Comparison of ENCODE assay signal across 8 cellular contexts in the genomic region with DNA sequence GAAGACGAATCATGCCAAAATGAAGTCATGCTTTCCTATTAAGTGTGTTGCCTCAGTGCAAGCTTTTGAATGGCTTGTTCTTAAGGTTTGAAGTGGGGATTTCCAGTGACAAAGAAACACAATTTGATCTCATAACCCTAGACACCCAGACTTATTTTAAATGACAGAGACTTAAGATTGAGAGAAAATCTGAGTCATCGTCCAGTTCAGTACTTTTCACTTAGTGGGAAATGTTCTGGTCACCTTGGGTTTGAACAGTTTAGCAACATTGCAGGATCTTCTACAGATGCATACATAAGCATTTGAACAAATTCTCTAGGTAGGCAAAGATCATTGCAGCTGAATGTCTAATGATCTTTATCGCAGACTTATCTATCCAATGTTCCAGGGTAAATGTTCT.
DNase-seq lines count a peak whose midpoint lies in the region; TF ChIP-seq lines count a peak whose summit lies in the region.
"Not testable (repeated sequence)": the region's sequence is repeated elsewhere in the genome, so short reads cannot be mapped to it uniquely, and the experiment has no call there.

No MANE protein-coding gene starts in this region.

- BruUV-seq in mammary epithelial cell (replicated peaks; lab: Mats Ljungman, UMichigan) = not testable (repeated sequence)

- DNase-seq in COLO829 (ENCODE audit: low spot score) (peak; percentile 16), GM23248 (peak; percentile 33), SK-MEL-5 (ENCODE audit: low read depth, low spot score) (peak; percentile 65), mammary epithelial cell (peak; percentile 14), epithelial cell of esophagus (ENCODE audit: low read depth) (peak; percentile 38), foreskin fibroblast (peak; percentile 10 to 16), kidney glomerular epithelial cell (lab: John Stamatoyannopoulos, UW) (peak; percentile 17), retina (peak; percentile 16)

- not testable (repeated sequence) for H3K4me3 ChIP-seq in GM23248; mammary epithelial cell (replicated peaks in 1 of 3; ENCODE audit: insufficient read depth in 1 of 3, low read depth in 2 of 3, low read length in 3 of 3); epithelial cell of esophagus (ENCODE audit: low read length); foreskin fibroblast (ENCODE audit: low read depth in 1 of 2, low read length in 2 of 2)

- H3K27ac ChIP-seq in GM23248; mammary epithelial cell (ENCODE audit: insufficient read depth, low read depth, low read length): not testable (repeated sequence)

- H3K4me2 ChIP-seq in GM23248 (ENCODE audit: unreplicated experiment); mammary epithelial cell (ENCODE audit: insufficient read depth, low read depth, low read length): not testable (repeated sequence)

- H3K4me1 ChIP-seq in GM23248 (ENCODE audit: insufficient read depth) = peaks cover 10% of the 10 kb centered on the region
- H3K4me1 ChIP-seq in mammary epithelial cell (ENCODE audit: insufficient read depth, low read length) = not testable (repeated sequence)

- not testable (repeated sequence) for H3K36me3 ChIP-seq in GM23248 (ENCODE audit: low read depth); mammary epithelial cell (ENCODE audit: insufficient read depth, low read length)

- intact Hi-C loops in mammary epithelial cell (cut with micrococcal nuclease) = not testable (repeated sequence)

- not testable (repeated sequence) for H4K20me1 ChIP-seq in GM23248 (ENCODE audit: insufficient read depth); mammary epithelial cell (ENCODE audit: insufficient read depth, low read length)

- not testable (repeated sequence) for H3K9me2 ChIP-seq in GM23248 (ENCODE audit: insufficient read depth)

- not testable (repeated sequence) for TF ChIP-seq CTCF in mammary epithelial cell (conservative IDR thresholded peaks at IDR 0.05 in 1 of 2, IDR thresholded peaks at IDR 0.05 in 1 of 2; ENCODE audit: extremely low read depth in 1 of 2, insufficient read depth in 1 of 2, low read depth in 1 of 2, low read length in 2 of 2); epithelial cell of esophagus (IDR thresholded peaks at IDR 0.05; ENCODE audit: insufficient read depth, low read depth, low read length, missing control alignments); foreskin fibroblast (IDR thresholded peaks at IDR 0.05; ENCODE audit: low read depth, low read length)

- 87 to 95% methylated on average over 2 of the region's 3 CpGs for WGBS in GM23248 (ENCODE audit: low coverage in 1 of 2, low lambda C conversion rate in 2 of 2, missing lambda C conversion rate in 2 of 2), 2 experiments
- WGBS in mammary epithelial cell (ENCODE audit: low coverage, missing lambda C conversion rate) = 50% methylated on average over 2 of the region's 3 CpGs

- not testable (repeated sequence) for H3K9ac ChIP-seq in GM23248; mammary epithelial cell (ENCODE audit: insufficient read depth, low read length)

- H3K79me2 ChIP-seq in GM23248 (ENCODE audit: insufficient read depth); mammary epithelial cell (ENCODE audit: insufficient read depth, low read length): not testable (repeated sequence)

- not testable (repeated sequence) for H3K27me3 ChIP-seq in GM23248 (replicated peaks; ENCODE audit: insufficient read depth); mammary epithelial cell (ENCODE audit: insufficient read depth, low read length)

- H3K9me3 ChIP-seq in GM23248 (ENCODE audit: low read depth); mammary epithelial cell (replicated peaks; ENCODE audit: insufficient read depth, low read length): not testable (repeated sequence)

- in situ Hi-C loops in GM23248 (cut with MboI); SK-MEL-5 (cut with HindIII; ENCODE audit: low pct_unique_long_range_greater_than_20kb, low sequenced_read_pairs); mammary epithelial cell (cut with MboI; ENCODE audit: low sequenced_read_pairs in 2 of 2): not testable (repeated sequence)

- dilution Hi-C loops in mammary epithelial cell (cut with HindIII; ENCODE audit: low sequenced_read_pairs) = not testable (repeated sequence)

- CTCF ChIA-PET in mammary epithelial cell (lab: Charles Lee; ENCODE audit: low non-redundant PET) = not testable (repeated sequence)

- H2AFZ ChIP-seq in GM23248; mammary epithelial cell (ENCODE audit: low read depth, low read length): not testable (repeated sequence)

- not testable (repeated sequence) for H3F3A ChIP-seq in GM23248 (ENCODE audit: insufficient read depth)

Comparison
In these comparisons a context has a peak if more than half of its experiments do, and no peak if none do; other contexts are left out.
1. DNase-seq: peak in every context shown above with its lines; median percentile 65 in SK-MEL-5; 38 in epithelial cell of esophagus; 33 in GM23248; 17 in kidney glomerular epithelial cell; 16 in COLO829; 16 in retina; 14 in mammary epithelial cell; 13 in foreskin fibroblast.